Comparison of ENCODE assay signal across 34 cellular contexts in genomic region chr14:80518173-80518572, GRCh38.
"Had no signal": no experiment of that assay in that cellular context is flagged by ENCODE, and none has a peak within 500 bp of the region (broad histone marks: within the 10 kb centered on the region; RNA-seq: fewer than 3 reads in every experiment).

No MANE protein-coding gene starts in this region.

- H3K4me1 ChIP-seq: adrenal gland, ascending aorta, body of pancreas, breast epithelium had no signal

- H3K27ac ChIP-seq: adrenal gland, ascending aorta, body of pancreas, brain microvascular endothelial cell, breast epithelium, cardiac muscle cell had no signal

- H3K36me3 ChIP-seq: adrenal gland, ascending aorta, brain microvascular endothelial cell, breast epithelium, cardiac muscle cell had no signal

- FAIRE-seq: astrocyte had no signal

- H3K4me3 ChIP-seq: adrenal gland, ascending aorta, body of pancreas, breast epithelium, cardiac muscle cell had no signal

- H3K27me3 ChIP-seq: adrenal gland, ascending aorta, body of pancreas, brain microvascular endothelial cell, breast epithelium, cardiac muscle cell had no signal

- H3K9me3 ChIP-seq: adrenal gland, body of pancreas, breast epithelium had no signal

- DNase-seq: activated effector memory CD4-positive, alpha-beta T cell treated with anti-CD3 and anti-CD28 coated beads, Interleukin-2, amount 50 U/mL, for 16 hours; activated effector memory CD4-positive, alpha-beta T cell treated with Interleukin-2 at 50 U/mL for 16 hours; activated gamma-delta T cell; activated gamma-delta T cell treated with Interleukin-2 at 50 U/mL for 16 hours; activated naive CD4-positive, alpha-beta T cell; activated naive CD4-positive, alpha-beta T cell treated with anti-CD3 and anti-CD28 coated beads for 36 hours; activated naive CD4-positive, alpha-beta T cell treated with anti-CD3 and anti-CD28 coated beads, Interleukin-2, amount 10 ng/mL, durations not matched to agents 7 days and 5 days; activated naive CD4-positive, alpha-beta T cell treated with anti-CD3 and anti-CD28 coated beads, Interleukin-2, amount 50 U/mL, for 16 hours; activated naive CD4-positive, alpha-beta T cell treated with Interleukin-2 at 50 U/mL for 16 hours; activated naive CD8-positive, alpha-beta T cell treated with anti-CD3 and anti-CD28 coated beads for 36 hours; activated naive CD8-positive, alpha-beta T cell treated with anti-CD3 and anti-CD28 coated beads, Interleukin-2, amount 10 ng/mL, durations not matched to agents 7 days and 5 days; activated naive CD8-positive, alpha-beta T cell treated with anti-CD3 and anti-CD28 coated beads, Interleukin-2, amount 50 U/mL, for 24 hours; activated T-cell treated with anti-CD3 and anti-CD28 coated beads for 4 hours; activated T-cell treated with anti-CD3 and anti-CD28 coated beads, Interleukin-2, amount 50 U/mL, for 1 hour; activated T-cell treated with anti-CD3 and anti-CD28 coated beads, Interleukin-2, amount 50 U/mL, for 24 hours; activated T-cell treated with anti-CD3 and anti-CD28 coated beads, Interleukin-2, amount 50 U/mL, for 4 hours; activated T-cell treated with anti-CD3 and anti-CD28 coated beads, Interleukin-2, amount 50 U/mL, for 48 hours; activated T-cell treated with anti-CD3 and anti-CD28 coated beads, Interleukin-2, amount 50 U/mL, for 72 hours; adrenal gland; amniotic stem cell; amygdala; anterior cingulate cortex; aorta; body of pancreas; brain microvascular endothelial cell; caudate nucleus; central memory CD4-positive, alpha-beta T cell; cerebellar nuclear complex had no signal

- ATAC-seq: activated naive CD4-positive, alpha-beta T cell treated with anti-CD3 and anti-CD28 coated beads, Interleukin-2, amount 50 U/mL, for 72 hours; activated naive CD8-positive, alpha-beta T cell treated with anti-CD3 and anti-CD28 coated beads, Interleukin-2, amount 50 U/mL, for 24 hours; activated T-cell treated with anti-CD3 and anti-CD28 coated beads, Interleukin-2, amount 50 U/mL, for 4 hours; activated T-cell treated with anti-CD3 and anti-CD28 coated beads, Interleukin-2, amount 50 U/mL, for 72 hours; activated T-helper 17 cell treated with anti-CD3 and anti-CD28 coated beads, Interleukin-2, amount 50 U/mL, for 72 hours; body of pancreas had no signal
